Comparison of ENCODE assay signal across 11 cellular contexts in the genomic region with DNA sequence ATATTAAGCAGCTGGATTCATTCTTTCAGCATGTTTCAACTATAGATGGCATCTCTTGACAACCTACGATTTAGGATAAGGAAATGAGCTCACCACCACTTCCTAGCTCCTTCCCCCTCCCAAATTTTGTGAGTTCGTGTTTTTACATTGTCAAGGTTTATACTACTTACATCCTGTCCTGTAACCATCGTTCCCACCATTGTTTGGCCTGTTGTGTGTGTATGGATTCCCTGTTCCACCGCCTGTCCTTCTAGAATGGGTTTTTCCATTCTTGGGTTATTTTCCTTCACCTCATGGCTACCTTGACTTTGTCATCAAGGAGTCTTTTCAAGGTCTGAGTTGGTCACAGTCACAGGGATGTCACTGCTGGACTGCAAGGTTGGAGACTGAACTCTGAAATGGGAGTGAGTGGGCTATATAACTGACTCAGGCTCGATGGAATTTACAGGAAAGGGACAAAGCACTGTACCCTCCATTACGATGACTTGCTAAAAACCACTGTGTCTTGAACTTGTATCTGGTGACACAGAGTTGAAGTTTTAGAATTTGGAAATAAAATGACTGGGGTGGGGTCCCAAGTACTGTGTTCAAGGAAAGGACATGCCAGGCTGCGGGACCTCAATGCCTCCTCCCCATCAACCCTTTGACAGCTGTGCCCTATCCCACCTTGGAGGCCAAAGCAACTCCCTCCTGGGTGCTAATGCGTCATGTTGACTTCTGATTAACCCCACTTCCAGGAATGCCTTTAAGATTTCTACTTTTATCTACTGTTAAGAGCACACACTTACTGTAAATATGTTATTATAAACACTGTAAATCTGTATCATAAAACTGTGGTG.
DNase-seq lines count a peak whose midpoint lies in the region; ATAC-seq and TF ChIP-seq lines count a peak whose summit lies in the region.
"Had no signal": no experiment of that assay in that cellular context is flagged by ENCODE, and none has a peak within 500 bp of the region (broad histone marks: within the 10 kb centered on the region; RNA-seq: fewer than 3 reads in every experiment).

No MANE protein-coding gene starts in this region.

- no peaks in the 10 kb centered on the region for H4K20me1 ChIP-seq in SK-N-SH (ENCODE audit: insufficient read depth)

- H3K36me3 Mint-ChIP-seq in osteocyte (ENCODE audit: unreplicated experiment): no peaks in the 10 kb centered on the region

- H3K36me3 ChIP-seq in SK-N-SH (replicated peaks in 1 of 2; ENCODE audit: control insufficient read depth in 1 of 2, insufficient read depth in 2 of 2, low read length in 1 of 2): no peaks in the 10 kb centered on the region

- TF ChIP-seq CTCF in SK-N-SH (IDR thresholded peaks at IDR 0.05) (no peak), astrocyte of the spinal cord (IDR thresholded peaks at IDR 0.05; ENCODE audit: low read depth, low read length) (no peak), osteocyte (IDR thresholded peaks at IDR 0.05) (no peak)

- no peak for TF ChIP-seq RAD21 in SK-N-SH (IDR thresholded peaks at IDR 0.05; ENCODE audit: low read length)

- CTCF ChIA-PET in SK-N-SH (lab: Yijun Ruan, JAX): interaction anchor here (1.0 to 2.3 kb wide), 8 partner anchors 9 to 399 kb away, joined by 3 to 9 read pairs (median 4); no protein-coding TSS in a partner anchor

- peaks cover 19% of the 10 kb centered on the region for H3K4me1 Mint-ChIP-seq in osteocyte (ENCODE audit: unreplicated experiment)

- no peaks in the 10 kb centered on the region for H3K9me2 ChIP-seq in SK-N-SH

- DNase-seq in SK-N-SH (no peak), KG1 (lab: John Stamatoyannopoulos, UW) (peak; percentile 69), astrocyte of the spinal cord (ENCODE audit: low read depth, low spot score) (peak; percentile 31), osteocyte (ENCODE audit: extremely low spot score, unreplicated experiment) (no peak), NCI-H2029 (lab: John Stamatoyannopoulos, UW) (no peak), SKM-1 treated with dmso at 0.1 percent for 144 hours (lab: John Stamatoyannopoulos, UW; ENCODE audit: unreplicated experiment) (no peak)
- DNase-seq: mucosa of descending colon; stimulated activated CD4-positive, alpha-beta T cell treated with anti-CD3 and anti-CD28 coated beads, Interleukin-15, amount 100 ng/mL, for 24 hours had no signal

- H3K4me3 ChIP-seq in SK-N-SH (ENCODE audit: low read depth in 2 of 2, low read length in 1 of 2): no peak overlapping the region
- no peak overlapping the region for H3K4me3 ChIP-seq in astrocyte of the spinal cord (ENCODE audit: low read depth, low read length)
- H3K4me3 ChIP-seq: mucosa of descending colon had no signal

- H3K9me3 Mint-ChIP-seq in osteocyte (ENCODE audit: unreplicated experiment): no peaks in the 10 kb centered on the region

- 0 out of 2 replicates have a peak overlapping the region, but pooled peaks have one; percentile 40 for H3K4me2 ChIP-seq in SK-N-SH

- peaks cover 5 to 18% of the 10 kb centered on the region in 2 experiments for H3K4me1 ChIP-seq in SK-N-SH (ENCODE audit: control insufficient read depth in 1 of 2, insufficient read depth in 2 of 2, low read depth in 1 of 2, low read length in 1 of 2)

- in situ Hi-C loops in astrocyte of the spinal cord (cut with HindIII; ENCODE audit: low sequenced_read_pairs): no loop called here

- peak overlapping the region; percentile 65; the same call in 1 of the 2 replicates for H2AFZ ChIP-seq in SK-N-SH (ENCODE audit: low read depth)

- H3K9ac ChIP-seq in SK-N-SH: no peak overlapping the region

- TF ChIP-seq EP300 in SK-N-SH (IDR thresholded peaks at IDR 0.05; ENCODE audit: borderline replicate concordance in 1 of 2, low read depth in 1 of 2, low read length in 1 of 2): no peak

- H3K27me3 ChIP-seq in SK-N-SH (ENCODE audit: insufficient read depth): no peaks in the 10 kb centered on the region

- no peak overlapping the region for H3K4me3 Mint-ChIP-seq in osteocyte (ENCODE audit: unreplicated experiment)

- H3K79me2 ChIP-seq in SK-N-SH (ENCODE audit: insufficient read depth): no peaks in the 10 kb centered on the region

- H3K27ac Mint-ChIP-seq in osteocyte (ENCODE audit: unreplicated experiment): peak overlapping the region; percentile 36

- POLR2A ChIA-PET in SK-N-SH (lab: Yijun Ruan, JAX): interaction anchor here (0.9 kb wide), 1 partner anchor 15 kb away, joined by 3 read pairs; no protein-coding TSS in a partner anchor

- WGBS in SK-N-SH (ENCODE audit: low lambda C conversion rate): 75% methylated on average over 8 of the region's 8 CpGs

- H3K27me3 Mint-ChIP-seq in osteocyte (ENCODE audit: unreplicated experiment): no peaks in the 10 kb centered on the region

- H3F3A ChIP-seq in SK-N-SH (replicated peaks; ENCODE audit: insufficient read depth): peaks cover 5% of the 10 kb centered on the region

- ATAC-seq in SK-N-SH treated with all-trans-retinoic acid at 6 μM for 48 hours: no peak
- ATAC-seq in GM21390 (IDR thresholded peaks at IDR 0.05; ENCODE audit: unreplicated experiment): no peak
- ATAC-seq: mucosa of descending colon had no signal

- H3K27ac ChIP-seq in SK-N-SH (ENCODE audit: low read depth in 2 of 2, low read length in 1 of 2): peak overlapping the region in 1 of 2 experiments; percentile 57; a peak in 2 of 4 replicates
- H3K27ac ChIP-seq: 22Rv1 had no signal

- no peaks in the 10 kb centered on the region for H3K9me3 ChIP-seq in SK-N-SH
- H3K9me3 ChIP-seq: mucosa of descending colon had no signal

TF ChIP-seq in SK-N-SH, 30 proteins besides CTCF, POLR2A, EP300 and RAD21:
- TF ChIP-seq TCF12 (IDR thresholded peaks at IDR 0.05) (0 out of 2 replicates have a peak, but pooled peaks have one; percentile 24), FOXJ3 (CRISPR knock-in tag; IDR thresholded peaks at IDR 0.05) (no peak), RCOR1 (IDR thresholded peaks at IDR 0.05; ENCODE audit: low read length) (no peak), NRF1 (IDR thresholded peaks at IDR 0.05; ENCODE audit: low read depth, low read length) (no peak), TAF1 (IDR thresholded peaks at IDR 0.05; ENCODE audit: borderline replicate concordance, low read depth, low read length) (no peak)
TF ChIP-seq in SK-N-SH: peak in this region for 1.

TF ChIP-seq in SK-N-SH treated with all-trans-retinoic acid at 6 μM for 48 hours, 23 proteins besides CTCF, POLR2A, EP300 and RAD21 (continues in another document):
- no peak for TF ChIP-seq GLIS3 (CRISPR knock-in tag; IDR thresholded peaks at IDR 0.05)
- TF ChIP-seq ARNTL (CRISPR knock-in tag; IDR thresholded peaks at IDR 0.05; ENCODE audit: borderline replicate concordance, low read depth): no peak
- TF ChIP-seq OSR1 (CRISPR knock-in tag; IDR thresholded peaks at IDR 0.05): no peak
- TF ChIP-seq SNAI2 (CRISPR knock-in tag; IDR thresholded peaks at IDR 0.05): no peak
- TF ChIP-seq ZFP30 (CRISPR knock-in tag; IDR thresholded peaks at IDR 0.05): no peak
- TF ChIP-seq, protein P1, sequence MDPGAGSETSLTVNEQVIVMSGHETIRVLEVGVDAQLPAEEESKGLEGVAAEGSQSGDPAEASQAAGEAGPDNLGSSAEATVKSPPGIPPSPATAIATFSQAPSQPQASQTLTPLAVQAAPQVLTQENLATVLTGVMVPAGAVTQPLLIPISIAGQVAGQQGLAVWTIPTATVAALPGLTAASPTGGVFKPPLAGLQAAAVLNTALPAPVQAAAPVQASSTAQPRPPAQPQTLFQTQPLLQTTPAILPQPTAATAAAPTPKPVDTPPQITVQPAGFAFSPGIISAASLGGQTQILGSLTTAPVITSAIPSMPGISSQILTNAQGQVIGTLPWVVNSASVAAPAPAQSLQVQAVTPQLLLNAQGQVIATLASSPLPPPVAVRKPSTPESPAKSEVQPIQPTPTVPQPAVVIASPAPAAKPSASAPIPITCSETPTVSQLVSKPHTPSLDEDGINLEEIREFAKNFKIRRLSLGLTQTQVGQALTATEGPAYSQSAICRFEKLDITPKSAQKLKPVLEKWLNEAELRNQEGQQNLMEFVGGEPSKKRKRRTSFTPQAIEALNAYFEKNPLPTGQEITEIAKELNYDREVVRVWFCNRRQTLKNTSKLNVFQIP (CRISPR knock-in tag; IDR thresholded peaks at IDR 0.05; ENCODE audit: borderline replicate concordance, low read depth): no peak
- no peak for TF ChIP-seq ZNF8 (CRISPR knock-in tag; IDR thresholded peaks at IDR 0.05)
- TF ChIP-seq CSDC2 (CRISPR knock-in tag; IDR thresholded peaks at IDR 0.05): no peak
- TF ChIP-seq TCF4 (CRISPR knock-in tag; IDR thresholded peaks at IDR 0.05; ENCODE audit: borderline replicate concordance): no peak
- TF ChIP-seq PATZ1 (CRISPR knock-in tag; IDR thresholded peaks at IDR 0.05; ENCODE audit: borderline replicate concordance): no peak
- no peak for TF ChIP-seq CREB5 (CRISPR knock-in tag; IDR thresholded peaks at IDR 0.05; ENCODE audit: low read depth)
- no peak for TF ChIP-seq ZFP3 (CRISPR knock-in tag; IDR thresholded peaks at IDR 0.05)

Comparison
In these comparisons a context has a peak if more than half of its experiments do, and no peak if none do; other contexts are left out.
1. DNase-seq: peak in KG1 (single experiment) and astrocyte of the spinal cord (single experiment); none in SK-N-SH (single experiment), osteocyte (single experiment), NCI-H2029 (single experiment) and SKM-1 treated with dmso at 0.1 percent for 144 hours (single experiment).